ENCODE assay signal across 20 cellular contexts in genomic region chr19:32230441-32230840, GRCh38.
DNase-seq lines count a peak whose midpoint lies in the region; ATAC-seq and TF ChIP-seq lines count a peak whose summit lies in the region.
"Had no signal": no experiment of that assay in that cellular context is flagged by ENCODE, and none has a peak within 500 bp of the region (broad histone marks: within the 10 kb centered on the region; RNA-seq: fewer than 3 reads in every experiment).

No MANE protein-coding gene starts in this region.

- H3K79me1 ChIP-seq in neuronal stem cell (ENCODE audit: low read depth, low read length) = no peaks in the 10 kb centered on the region

- H3K27me3 ChIP-seq in right atrium auricular region (no peaks in the 10 kb centered on the region), left ventricle myocardium inferior (ENCODE audit: low read depth) (peaks cover 96% of the 10 kb centered on the region), RWPE2 (ENCODE audit: insufficient read depth, poor library complexity, severe bottlenecking) (peaks cover 13% of the 10 kb centered on the region), neuronal stem cell (ENCODE audit: control insufficient read depth in 3 of 3, insufficient read depth in 3 of 3, low read depth in 1 of 3, low read length in 3 of 3) (peaks cover 0 to 5% (median under 1%) of the 10 kb centered on the region in 3 experiments), breast epithelium (peaks cover 0 to 22% of the 10 kb centered on the region in 2 donors)

- peak; percentile 56 for DNase-seq in right atrium auricular region (ENCODE audit: low spot score)
- DNase-seq in left ventricle myocardium inferior = no peak
- DNase-seq in RWPE2 (ENCODE audit: low spot score) = peak; percentile 7
- peak; percentile 33 for DNase-seq in islet precursor cell
- no peak for DNase-seq in neuronal stem cell (ENCODE audit: low spot score)
- DNase-seq in MCF 10A (ENCODE audit: unreplicated experiment) = no peak
- no peak for DNase-seq in stimulated activated CD4-positive, alpha-beta T cell treated with anti-CD3 and anti-CD28 coated beads, Interleukin-12 subunit alpha, Interleukin-12 subunit beta, amount 100 ng/mL, for 4 hours
- DNase-seq in breast epithelium (ENCODE audit: low spot score in 2 of 2) = no peak
- DNase-seq: AML-193; Caco-2; Calu3; CD4-positive, alpha-beta T cell; CD8-positive, alpha-beta T cell; DMS79 treated with DMSO at 0.1 percent for 48 hours; GF-D8 had no signal

- no peak overlapping the region for H4K91ac ChIP-seq in neuronal stem cell (ENCODE audit: low read depth, low read length, poor library complexity)

- H3K4me1 ChIP-seq in right atrium auricular region (no peaks in the 10 kb centered on the region), left ventricle myocardium inferior (no peaks in the 10 kb centered on the region), RWPE2 (ENCODE audit: insufficient read depth, poor library complexity, severe bottlenecking) (no peaks in the 10 kb centered on the region), neuronal stem cell (ENCODE audit: control insufficient read depth in 2 of 2, insufficient read depth in 1 of 2, low read depth in 1 of 2, low read length in 2 of 2) (no peaks in the 10 kb centered on the region), breast epithelium (no peaks in the 10 kb centered on the region)
- H3K4me1 ChIP-seq: A549; BLaER1 treated with 17β-estradiol and CSF1 and Interleukin-3, amounts not matched to agents 10 nM and 100 nM; Caco-2 had no signal

- no peaks in the 10 kb centered on the region for H3K36me3 ChIP-seq in right atrium auricular region
- no peaks in the 10 kb centered on the region for H3K36me3 ChIP-seq in left ventricle myocardium inferior
- no peaks in the 10 kb centered on the region for H3K36me3 ChIP-seq in RWPE2 (ENCODE audit: low read depth)
- no peaks in the 10 kb centered on the region for H3K36me3 ChIP-seq in neuronal stem cell (replicated peaks in 1 of 2; ENCODE audit: control insufficient read depth in 2 of 2, insufficient read depth in 2 of 2, low read length in 2 of 2)
- H3K36me3 ChIP-seq in breast epithelium = no peaks in the 10 kb centered on the region
- H3K36me3 ChIP-seq: BLaER1 treated with 17β-estradiol and CSF1 and Interleukin-3, amounts not matched to agents 10 nM and 100 nM had no signal

- no peak overlapping the region for H3K23ac ChIP-seq in neuronal stem cell (ENCODE audit: low read depth, low read length, poor library complexity)

- H3K9me3 ChIP-seq in right atrium auricular region (no peaks in the 10 kb centered on the region), left ventricle myocardium inferior (replicated peaks) (no peaks in the 10 kb centered on the region), RWPE2 (ENCODE audit: severe bottlenecking) (no peaks in the 10 kb centered on the region), neuronal stem cell (replicated peaks in 1 of 2; ENCODE audit: control insufficient read depth in 2 of 2, insufficient read depth in 1 of 2, low read depth in 1 of 2, low read length in 2 of 2) (no peaks in the 10 kb centered on the region), breast epithelium (no peaks in the 10 kb centered on the region)
- H3K9me3 ChIP-seq: A549; BLaER1 treated with 17β-estradiol and CSF1 and Interleukin-3, amounts not matched to agents 10 nM and 100 nM; Caco-2 had no signal

- WGBS in neuronal stem cell (ENCODE audit: extremely low coverage in 2 of 2, insufficient read length in 2 of 2, insufficient replicate concordance in 1 of 2), 2 donors = no CpG with 5 or more reads among the region's 6 CpGs

- H3K27me3 Mint-ChIP-seq in MCF 10A (ENCODE audit: insufficient read depth, unreplicated experiment) = no peaks in the 10 kb centered on the region

- H3K36me3 Mint-ChIP-seq in MCF 10A (ENCODE audit: insufficient read depth, unreplicated experiment) = no peaks in the 10 kb centered on the region
- H3K36me3 Mint-ChIP-seq: CD8-positive, alpha-beta T cell had no signal

- H3K27ac ChIP-seq in right atrium auricular region (no peak overlapping the region), left ventricle myocardium inferior (replicated peaks) (no peak overlapping the region), RWPE2 (ENCODE audit: poor library complexity, severe bottlenecking) (no peak overlapping the region), neuronal stem cell (replicated peaks; ENCODE audit: low read length) (no peak overlapping the region), breast epithelium (no peak overlapping the region)
- H3K27ac ChIP-seq: 22Rv1; A549; BLaER1 treated with 17β-estradiol and CSF1 and Interleukin-3, amounts not matched to agents 10 nM and 100 nM; C4-2B had no signal

- TF ChIP-seq CTCF in right atrium auricular region (IDR thresholded peaks at IDR 0.05) (no peak), left ventricle myocardium inferior (IDR thresholded peaks at IDR 0.05; ENCODE audit: borderline replicate concordance) (no peak), RWPE2 (IDR thresholded peaks at IDR 0.05; ENCODE audit: poor library complexity, severe bottlenecking) (no peak), MCF 10A (IDR thresholded peaks at IDR 0.05; ENCODE audit: unreplicated experiment) (no peak), breast epithelium (IDR thresholded peaks at IDR 0.05) (no peak)

- no peak for TF ChIP-seq POLR2A in breast epithelium (IDR thresholded peaks at IDR 0.05)

- no peaks in the 10 kb centered on the region for H3K9me3 Mint-ChIP-seq in MCF 10A (ENCODE audit: unreplicated experiment)
- H3K9me3 Mint-ChIP-seq: CD4-positive, alpha-beta T cell; CD8-positive, alpha-beta T cell had no signal

- no peak overlapping the region for H2BK120ac ChIP-seq in neuronal stem cell (ENCODE audit: low read depth, low read length)

- H2BK5ac ChIP-seq in neuronal stem cell (ENCODE audit: low read length) = no peak overlapping the region

- CTCF ChIA-PET in MCF 10A (lab: Yijun Ruan, JAX) = no interaction called here

- no peak overlapping the region for H4K8ac ChIP-seq in neuronal stem cell (ENCODE audit: low read depth, low read length)

- no peak overlapping the region for H3K9ac ChIP-seq in neuronal stem cell (ENCODE audit: low read depth, low read length, poor library complexity)
- H3K9ac ChIP-seq: BLaER1 treated with 17β-estradiol and CSF1 and Interleukin-3, amounts not matched to agents 10 nM and 100 nM had no signal

- no peaks in the 10 kb centered on the region for H3K4me1 Mint-ChIP-seq in MCF 10A (ENCODE audit: insufficient read depth, unreplicated experiment)
- H3K4me1 Mint-ChIP-seq: B cell had no signal

- POLR2A ChIA-PET in MCF 10A (lab: Yijun Ruan, JAX) = no interaction called here

- ATAC-seq in RWPE2 (ENCODE audit: low read depth) = no peak
- ATAC-seq: CD8-positive, alpha-beta T cell had no signal

- BruUV-seq in MCF 10A (replicated peaks; lab: Mats Ljungman, UMichigan) = no TSS peak

- H3K4me3 Mint-ChIP-seq in MCF 10A (ENCODE audit: unreplicated experiment) = no peak overlapping the region
- H3K4me3 Mint-ChIP-seq: B cell; CD4-positive, alpha-beta T cell; CD8-positive, alpha-beta T cell had no signal

- H3K27ac Mint-ChIP-seq in MCF 10A (ENCODE audit: low read depth, unreplicated experiment) = no peak overlapping the region
- H3K27ac Mint-ChIP-seq: B cell; CD4-positive, alpha-beta T cell; CD8-positive, alpha-beta T cell had no signal

- H2AFZ ChIP-seq in neuronal stem cell (ENCODE audit: low read length) = no peak overlapping the region

- H3K18ac ChIP-seq in neuronal stem cell (ENCODE audit: low read length) = peak overlapping the region; percentile 53

- no peak overlapping the region for H2BK12ac ChIP-seq in neuronal stem cell (ENCODE audit: low read length)

- H3K4me3 ChIP-seq in right atrium auricular region (no peak overlapping the region), left ventricle myocardium inferior (no peak overlapping the region), RWPE2 (ENCODE audit: severe bottlenecking) (no peak overlapping the region), neuronal stem cell (ENCODE audit: low read length in 2 of 2) (no peak overlapping the region), breast epithelium (no peak overlapping the region)
- H3K4me3 ChIP-seq: A549; BLaER1 treated with 17β-estradiol and CSF1 and Interleukin-3, amounts not matched to agents 10 nM and 100 nM had no signal

- no peak overlapping the region for H3K14ac ChIP-seq in neuronal stem cell (ENCODE audit: low read length)

- H3K4me2 ChIP-seq in neuronal stem cell (ENCODE audit: insufficient read depth, low read length, poor library complexity, severe bottlenecking) = no peak overlapping the region
- H3K4me2 ChIP-seq: A549; BLaER1 treated with 17β-estradiol and CSF1 and Interleukin-3, amounts not matched to agents 10 nM and 100 nM had no signal

- H2BK15ac ChIP-seq in neuronal stem cell (ENCODE audit: low read length) = no peak overlapping the region

- intact Hi-C loops in left ventricle myocardium inferior (cut with micrococcal nuclease) = no loop called here
- intact Hi-C loops in MCF 10A (cut with micrococcal nuclease) = no loop called here
- intact Hi-C loops in breast epithelium (cut with DNase I; ENCODE audit: low total_unique reads) = no loop called here

- H3K4ac ChIP-seq in neuronal stem cell (ENCODE audit: low read length) = no peak overlapping the region

- H2AK5ac ChIP-seq in neuronal stem cell (ENCODE audit: low read depth, low read length) = no peak overlapping the region

Comparison
In these comparisons a context has a peak if more than half of its experiments do, and no peak if none do; other contexts are left out.
1. DNase-seq: peak in right atrium auricular region (single experiment), RWPE2 (single experiment) and islet precursor cell (single experiment); none in left ventricle myocardium inferior (single experiment), neuronal stem cell (single experiment), MCF 10A (single experiment), stimulated activated CD4-positive, alpha-beta T cell treated with anti-CD3 and anti-CD28 coated beads, Interleukin-12 subunit alpha, Interleukin-12 subunit beta, amount 100 ng/mL, for 4 hours (single experiment) and breast epithelium (0 of 2).